Comparison of ENCODE assay signal across 13 cellular contexts in the genomic region with DNA sequence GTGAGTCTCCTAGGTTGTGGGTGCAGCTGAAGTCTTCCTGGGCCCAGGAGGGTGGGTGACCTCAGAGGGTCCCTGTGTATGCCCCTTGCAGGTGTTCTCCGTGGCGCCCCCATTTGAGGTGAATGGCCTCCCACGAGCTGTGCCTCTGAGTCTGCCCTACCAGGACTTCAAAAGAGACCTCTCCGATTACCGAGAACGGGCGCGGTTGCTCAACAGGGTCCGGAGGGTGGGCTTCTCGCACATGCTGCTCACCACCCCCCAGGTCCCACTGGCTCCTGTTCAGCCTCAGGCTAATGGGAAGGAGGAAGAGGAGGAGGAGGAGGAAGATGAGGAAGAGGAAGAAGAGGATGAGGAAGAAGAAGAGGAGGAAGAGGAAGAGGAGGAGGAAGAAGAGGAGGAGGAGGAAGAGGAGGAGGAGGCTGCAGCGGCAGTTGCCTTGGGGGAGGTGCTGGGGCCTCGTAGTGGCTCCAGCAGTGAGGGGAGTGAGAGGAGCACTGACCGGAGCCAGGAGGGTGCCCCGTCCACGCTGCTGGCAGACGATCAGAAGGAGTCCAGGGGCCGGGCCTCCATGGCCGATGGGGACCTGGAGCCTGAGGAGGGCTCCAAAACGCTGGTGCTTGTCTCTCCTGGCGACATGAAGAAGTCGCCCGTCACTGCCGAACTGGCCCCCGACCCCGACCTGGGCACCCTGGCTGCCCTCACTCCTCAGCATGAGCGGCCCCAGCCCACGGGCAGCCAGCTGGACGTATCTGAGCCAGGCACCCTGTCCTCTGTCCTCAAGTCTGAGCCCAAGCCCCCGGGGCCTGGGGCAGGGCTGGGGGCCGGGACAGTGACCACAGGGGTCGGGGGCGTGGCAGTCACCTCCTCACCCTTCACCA. TPM values are rescaled to one million over a fixed set of nuclear protein-coding genes. Genes with fewer than 3 reads are reported as not detected.
"Had no signal": no experiment of that assay in that cellular context is flagged by ENCODE, and none has a peak within 500 bp of the region (broad histone marks: within the 10 kb centered on the region; RNA-seq: fewer than 3 reads in every experiment).

No MANE protein-coding gene starts in this region.

- H3K9me3 ChIP-seq: heart left ventricle, neutrophil had no signal

- H3K27ac ChIP-seq: coronary artery, dorsolateral prefrontal cortex, heart left ventricle, neutrophil had no signal

- H3K27me3 ChIP-seq: dorsolateral prefrontal cortex had no signal

- DNase-seq: dorsolateral prefrontal cortex; effector CD8-positive, alpha-beta T cell; hippocampal formation; left colon; mesendoderm; naive B cell; stimulated activated CD4-positive, alpha-beta T cell treated with anti-CD3 and anti-CD28 coated beads, Interleukin-2, amount 100 ng/mL, for 48 hours; stimulated activated naive CD4-positive, alpha-beta T cell treated with Interleukin-2 at 50 U/mL for 16 hours had no signal

- H3K36me3 ChIP-seq: heart left ventricle, neutrophil had no signal

- H3K4me3 ChIP-seq: coronary artery, dorsolateral prefrontal cortex, heart left ventricle, smooth muscle cell had no signal

- H3K4me2 ChIP-seq: smooth muscle cell had no signal

RNA-seq across cellular contexts. Expression of gene SLC22A7, which starts 15.2 kb away (rescaled TPM):
- polyA plus RNA-seq: fibroblast of lung, smooth muscle cell had no signal

RNA-seq across cellular contexts. Expression of gene CRIP3, which starts 25.8 kb away (rescaled TPM):
- polyA plus RNA-seq: fibroblast of lung, smooth muscle cell had no signal

RNA-seq across cellular contexts. Expression of gene TTBK1, which starts 39.6 kb away (rescaled TPM):
- polyA plus RNA-seq: fibroblast of lung, smooth muscle cell had no signal
